38 cellular contexts compared by ENCODE assay signal in genomic region chr1:19971657-19972056, GRCh38. TPM values are rescaled to one million over a fixed set of nuclear protein-coding genes. Genes with fewer than 3 reads are reported as not detected.
"Had no signal": no experiment of that assay in that cellular context is flagged by ENCODE, and none has a peak within 500 bp of the region (broad histone marks: within the 10 kb centered on the region; RNA-seq: fewer than 3 reads in every experiment).

No MANE protein-coding gene starts in this region.

- H3K27me3 ChIP-seq: body of pancreas, brain microvascular endothelial cell, breast epithelium had no signal

- ATAC-seq: activated CD8-positive, alpha-beta T cell treated with anti-CD3 and anti-CD28 coated beads for 36 hours; activated naive CD4-positive, alpha-beta T cell treated with anti-CD3 and anti-CD28 coated beads, Interleukin-2, amount 50 U/mL, for 72 hours; activated T-cell treated with anti-CD3 and anti-CD28 coated beads, Interleukin-2, amount 50 U/mL, for 4 hours; activated T-cell treated with anti-CD3 and anti-CD28 coated beads, Interleukin-2, amount 50 U/mL, for 72 hours; activated T-helper 17 cell treated with anti-CD3 and anti-CD28 coated beads, Interleukin-2, amount 50 U/mL, for 72 hours; body of pancreas had no signal

- H3K4me1 ChIP-seq: breast epithelium had no signal

- H3K9me3 ChIP-seq: adrenal gland, body of pancreas, breast epithelium had no signal

- H3K27ac ChIP-seq: adrenal gland, body of pancreas, brain microvascular endothelial cell, breast epithelium, VCaP had no signal

- H3K4me3 ChIP-seq: adrenal gland, body of pancreas, breast epithelium had no signal

- DNase-seq: activated B cell treated with CpG ODN at 0.5 μM for 24 hours; activated CD4-positive, alpha-beta memory T cell treated with anti-CD3 and anti-CD28 coated beads for 36 hours; activated CD4-positive, alpha-beta T cell treated with anti-CD3 and anti-CD28 coated beads for 4 hours; activated CD4-positive, alpha-beta T cell treated with anti-CD3 and anti-CD28 coated beads, Interleukin-2, amount 10 ng/mL, durations not matched to agents 24 days and 14 days; activated CD4-positive, alpha-beta T cell treated with anti-CD3 and anti-CD28 coated beads, Interleukin-2, amount 50 U/mL, for 1 hour; activated CD4-positive, alpha-beta T cell treated with anti-CD3 and anti-CD28 coated beads, Interleukin-2, amount 50 U/mL, for 4 hours; activated CD4-positive, CD25-positive, alpha-beta regulatory T cell treated with anti-CD3 and anti-CD28 coated beads, Interleukin-2, amount 50 U/mL, for 72 hours; activated CD8-positive, alpha-beta memory T cell treated with anti-CD3 and anti-CD28 coated beads, Interleukin-2, amount 50 U/mL, for 4 hours; activated CD8-positive, alpha-beta T cell treated with anti-CD3 and anti-CD28 coated beads for 36 hours; activated effector memory CD4-positive, alpha-beta T cell treated with anti-CD3 and anti-CD28 coated beads, Interleukin-2, amount 50 U/mL, for 16 hours; activated gamma-delta T cell treated with Interleukin-2 at 50 U/mL for 16 hours; activated naive CD4-positive, alpha-beta T cell; activated naive CD4-positive, alpha-beta T cell treated with anti-CD3 and anti-CD28 coated beads for 36 hours; activated naive CD4-positive, alpha-beta T cell treated with anti-CD3 and anti-CD28 coated beads, Interleukin-2, amount 50 U/mL, for 16 hours; activated naive CD8-positive, alpha-beta T cell treated with anti-CD3 and anti-CD28 coated beads for 36 hours; activated T-cell treated with anti-CD3 and anti-CD28 coated beads for 4 hours; activated T-cell treated with anti-CD3 and anti-CD28 coated beads, Interleukin-2, amount 50 U/mL, for 1 hour; activated T-cell treated with anti-CD3 and anti-CD28 coated beads, Interleukin-2, amount 50 U/mL, for 4 hours; activated T-cell treated with anti-CD3 and anti-CD28 coated beads, Interleukin-2, amount 50 U/mL, for 72 hours; adrenal gland; amniotic stem cell; aorta; body of pancreas; brain microvascular endothelial cell; central memory CD4-positive, alpha-beta T cell; T-helper 1 cell; T-helper 2 cell; T-helper 9 cell had no signal

- FAIRE-seq: astrocyte, TTC549 had no signal

- H3K36me3 ChIP-seq: adrenal gland, brain microvascular endothelial cell, breast epithelium had no signal

RNA-seq across cellular contexts. Expression of gene PLA2G2A, which starts 7.8 kb away (rescaled TPM):
- total RNA-seq: activated B cell treated with CpG ODN at 0.5 μM for 24 hours; activated CD4-positive, alpha-beta memory T cell treated with anti-CD3 and anti-CD28 coated beads for 36 hours; activated CD4-positive, alpha-beta T cell treated with anti-CD3 and anti-CD28 coated beads, Interleukin-2, amount 10 ng/mL, durations not matched to agents 24 days and 14 days; activated CD8-positive, alpha-beta memory T cell treated with anti-CD3 and anti-CD28 coated beads for 36 hours; activated CD8-positive, alpha-beta T cell treated with anti-CD3 and anti-CD28 coated beads for 36 hours; activated naive CD4-positive, alpha-beta T cell treated with anti-CD3 and anti-CD28 coated beads for 36 hours; activated naive CD4-positive, alpha-beta T cell treated with anti-CD3 and anti-CD28 coated beads, Interleukin-2, amount 50 U/mL, for 72 hours; activated naive CD8-positive, alpha-beta T cell treated with anti-CD3 and anti-CD28 coated beads for 36 hours; activated T-cell treated with anti-CD3 and anti-CD28 coated beads, Interleukin-2, amount 50 U/mL, for 72 hours; activated T-helper 1 cell treated with anti-CD3 and anti-CD28 coated beads, Interleukin-12 subunit alpha, Interleukin-12 subunit beta, Interleukin-2, Interleukin-4 antibody, amounts not matched to agents 30 ng/mL and 10 ng/mL and 1 ng/mL, durations not matched to agents 14 hours and 24 hours and 36 hours; activated T-helper 17 cell treated with anti-CD3 and anti-CD28 coated beads, Interleukin-2, amount 50 U/mL, for 72 hours; astrocyte; cerebellum had no signal

RNA-seq across cellular contexts. Expression of gene PLA2G2E, which starts 48.2 kb away (rescaled TPM):
- total RNA-seq: activated B cell treated with CpG ODN at 0.5 μM for 24 hours; activated CD4-positive, alpha-beta memory T cell treated with anti-CD3 and anti-CD28 coated beads for 36 hours; activated CD4-positive, alpha-beta T cell treated with anti-CD3 and anti-CD28 coated beads, Interleukin-2, amount 10 ng/mL, durations not matched to agents 24 days and 14 days; activated CD8-positive, alpha-beta memory T cell treated with anti-CD3 and anti-CD28 coated beads for 36 hours; activated CD8-positive, alpha-beta T cell treated with anti-CD3 and anti-CD28 coated beads for 36 hours; activated naive CD4-positive, alpha-beta T cell treated with anti-CD3 and anti-CD28 coated beads for 36 hours; activated naive CD4-positive, alpha-beta T cell treated with anti-CD3 and anti-CD28 coated beads, Interleukin-2, amount 50 U/mL, for 72 hours; activated naive CD8-positive, alpha-beta T cell treated with anti-CD3 and anti-CD28 coated beads for 36 hours; activated T-cell treated with anti-CD3 and anti-CD28 coated beads, Interleukin-2, amount 50 U/mL, for 4 hours; activated T-cell treated with anti-CD3 and anti-CD28 coated beads, Interleukin-2, amount 50 U/mL, for 72 hours; activated T-helper 1 cell treated with anti-CD3 and anti-CD28 coated beads, Interleukin-12 subunit alpha, Interleukin-12 subunit beta, Interleukin-2, Interleukin-4 antibody, amounts not matched to agents 30 ng/mL and 10 ng/mL and 1 ng/mL, durations not matched to agents 14 hours and 24 hours and 36 hours; activated T-helper 17 cell treated with anti-CD3 and anti-CD28 coated beads, Interleukin-2, amount 50 U/mL, for 72 hours; adrenal gland; aorta; astrocyte; body of pancreas; breast epithelium; cardiac septum; cerebellum had no signal
- polyA plus RNA-seq: adrenal gland, aorta had no signal
